Comparison of ENCODE assay signal across 25 cellular contexts in genomic region chr2:162587653-162588052, GRCh38.
"Had no signal": no experiment of that assay in that cellular context is flagged by ENCODE, and none has a peak within 500 bp of the region (broad histone marks: within the 10 kb centered on the region; RNA-seq: fewer than 3 reads in every experiment).

No MANE protein-coding gene starts in this region.

- DNase-seq: colonic mucosa; cortex of kidney; effector CD8-positive, alpha-beta T cell; effector memory CD8-positive, alpha-beta T cell; endodermal cell; erythroblast; esophagus squamous epithelium; foreskin fibroblast; foreskin melanocyte; gastrocnemius medialis; glutamatergic neuron; head of caudate nucleus; heart right ventricle; hippocampal formation; islet precursor cell; kidney; kidney glomerular epithelial cell; left lung; left ventricle myocardium superior; lower lobe of right lung; mesenchymal stem cell; naive B cell had no signal

- H3K4me1 ChIP-seq: colonic mucosa, esophagus squamous epithelium, gastrocnemius medialis, heart right ventricle, left lung, lower lobe of right lung had no signal

- H3K36me3 ChIP-seq: colonic mucosa, esophagus squamous epithelium, gastrocnemius medialis, heart right ventricle, left lung, lower lobe of right lung had no signal

- H3K27me3 ChIP-seq: colonic mucosa, esophagus squamous epithelium, gastrocnemius medialis, heart right ventricle, left lung had no signal

- FAIRE-seq: endometrium, kidney had no signal

- ATAC-seq: effector memory CD8-positive, alpha-beta T cell; esophagus mucosa; gastrocnemius medialis; heart right ventricle; left lung; left ventricle myocardium superior; lower lobe of right lung had no signal

- H3K4me3 ChIP-seq: colonic mucosa, esophagus squamous epithelium, gastrocnemius medialis, heart right ventricle, left lung, lower lobe of right lung had no signal

- H3K27ac ChIP-seq: colonic mucosa, epithelial cell of prostate, esophagus squamous epithelium, gastrocnemius medialis, heart right ventricle, left lung, lower lobe of right lung had no signal

- H3K9me3 ChIP-seq: colonic mucosa, esophagus squamous epithelium, gastrocnemius medialis, heart right ventricle, left lung, lower lobe of right lung had no signal
